10 cellular contexts compared by ENCODE assay signal in genomic region chr2:241541564-241542277, GRCh38. TPM values are rescaled to one million over a fixed set of nuclear protein-coding genes. Genes with fewer than 3 reads are reported as not detected.
A peak's percentile ranks its signal among the peaks of the same experiment; 100 is the strongest.
DNase-seq lines count a peak whose midpoint lies in the region; ATAC-seq and TF ChIP-seq lines count a peak whose summit lies in the region.
"Had no signal": no experiment of that assay in that cellular context is flagged by ENCODE, and none has a peak within 500 bp of the region (broad histone marks: within the 10 kb centered on the region; RNA-seq: fewer than 3 reads in every experiment).

No MANE protein-coding gene starts in this region.

- intact Hi-C loops in Calu3 (cut with micrococcal nuclease; ENCODE audit: unreplicated experiment) (no loop called here), activated B cell treated with CpG ODN at 0.5 μM for 24 hours (cut with micrococcal nuclease) (loop anchor here (2.0 kb wide), 1 partner anchor 33 kb away; the partner anchor contains the start of gene STK25)

- TF ChIP-seq CTCF in Calu3 (IDR thresholded peaks at IDR 0.05; ENCODE audit: unreplicated experiment) (no peak), activated B cell treated with CpG ODN at 0.5 μM for 24 hours (IDR thresholded peaks at IDR 0.05) (no peak), hepatocyte (IDR thresholded peaks at IDR 0.05; ENCODE audit: poor library complexity) (no peak), omental fat pad (IDR thresholded peaks at IDR 0.05) (no peak)

- H4K20me1 ChIP-seq in hepatocyte (ENCODE audit: insufficient read depth, poor library complexity, severe bottlenecking) = no peaks in the 10 kb centered on the region

- peak overlapping the region; percentile 56 for H2AFZ ChIP-seq in hepatocyte

- peaks cover 14% of the 10 kb centered on the region for H3K27me3 ChIP-seq in hepatocyte
- peaks cover 21% of the 10 kb centered on the region for H3K27me3 ChIP-seq in rectal smooth muscle tissue (ENCODE audit: control insufficient read depth, insufficient read depth, low read length)

- H3K4me3 ChIP-seq in hepatocyte (no peak overlapping the region), rectal smooth muscle tissue (ENCODE audit: low read length) (peak overlapping the region; percentile 44)

- 24% methylated on average over 48 of the region's 62 CpGs for WGBS in hepatocyte (ENCODE audit: low lambda C conversion rate, missing lambda C conversion rate)

- H3K9me3 ChIP-seq in hepatocyte (ENCODE audit: low read depth) = no peaks in the 10 kb centered on the region

- H3K4me3 Mint-ChIP-seq in Calu3 (ENCODE audit: low read depth, unreplicated experiment) (peak overlapping the region; percentile 63), activated B cell treated with CpG ODN at 0.5 μM for 24 hours (peak overlapping the region; percentile 32)
- H3K4me3 Mint-ChIP-seq: T-helper 1 cell treated with Interleukin-12 subunit alpha and Interleukin-12 subunit beta and Interleukin-4 antibody, amounts not matched to agents 30 μg/mL and 1 μg/mL, for 36 hours had no signal

- no peak overlapping the region for H3K9ac ChIP-seq in rectal smooth muscle tissue (ENCODE audit: low read length)

- H3K27me3 Mint-ChIP-seq in Calu3 (ENCODE audit: unreplicated experiment) = peaks cover 13% of the 10 kb centered on the region
- H3K27me3 Mint-ChIP-seq in activated B cell treated with CpG ODN at 0.5 μM for 24 hours = peaks cover 15% of the 10 kb centered on the region

- H3K79me2 ChIP-seq in hepatocyte = no peaks in the 10 kb centered on the region

- no peak for DNase-seq in Calu3
- no peak for DNase-seq in activated B cell treated with CpG ODN at 0.5 μM for 24 hours
- peak; percentile 10 for DNase-seq in hepatocyte (ENCODE audit: low spot score)
- no peak for DNase-seq in hypothalamus (lab: John Stamatoyannopoulos, UW)
- no peak for DNase-seq in omental fat pad (ENCODE audit: low spot score)
- DNase-seq in mesenteric fat pad (ENCODE audit: low spot score) = no peak

- CTCF ChIA-PET in Calu3 (lab: Charles Lee) = interaction anchor here (0.6 kb wide), 1 partner anchor 18 kb away, joined by 4 read pairs; no protein-coding TSS in a partner anchor
- CTCF ChIA-PET in activated B cell treated with CpG ODN at 0.5 μM for 24 hours (lab: Charles Lee) = no interaction called here

- POLR2A ChIA-PET in activated B cell treated with CpG ODN at 0.5 μM for 24 hours (lab: Charles Lee) = no interaction called here

- no peaks in the 10 kb centered on the region for H3K9me3 Mint-ChIP-seq in Calu3 (ENCODE audit: low read depth, unreplicated experiment)
- H3K9me3 Mint-ChIP-seq in activated B cell treated with CpG ODN at 0.5 μM for 24 hours = no peaks in the 10 kb centered on the region
- H3K9me3 Mint-ChIP-seq: CD8-positive, alpha-beta memory T cell; T-helper 1 cell treated with Interleukin-12 subunit alpha and Interleukin-12 subunit beta and Interleukin-4 antibody, amounts not matched to agents 30 μg/mL and 1 μg/mL, for 36 hours had no signal

- H3K4me1 Mint-ChIP-seq in Calu3 (ENCODE audit: low read depth, unreplicated experiment) (no peaks in the 10 kb centered on the region), activated B cell treated with CpG ODN at 0.5 μM for 24 hours (peaks cover 4% of the 10 kb centered on the region)

- no peaks in the 10 kb centered on the region for H3K36me3 Mint-ChIP-seq in Calu3 (ENCODE audit: insufficient read depth, unreplicated experiment)
- H3K36me3 Mint-ChIP-seq in activated B cell treated with CpG ODN at 0.5 μM for 24 hours (ENCODE audit: low read depth) = no peaks in the 10 kb centered on the region

- peaks cover 17% of the 10 kb centered on the region for H3K4me1 ChIP-seq in hepatocyte (ENCODE audit: insufficient read depth)
- no peaks in the 10 kb centered on the region for H3K4me1 ChIP-seq in rectal smooth muscle tissue (ENCODE audit: control insufficient read depth, insufficient read depth, low read length)

- H3K27ac ChIP-seq in hepatocyte (no peak overlapping the region), rectal smooth muscle tissue (ENCODE audit: low read depth, low read length) (no peak overlapping the region)

- no peaks in the 10 kb centered on the region for H3K9me2 ChIP-seq in hepatocyte (replicated peaks; ENCODE audit: insufficient read depth)

- BruUV-seq in Calu3 (replicated peaks; lab: Mats Ljungman, UMichigan) = no TSS peak

- no peaks in the 10 kb centered on the region for H3K36me3 ChIP-seq in hepatocyte (replicated peaks; ENCODE audit: insufficient read depth, low read depth)
- H3K36me3 ChIP-seq in rectal smooth muscle tissue (ENCODE audit: control insufficient read depth, insufficient read depth, low read length) = no peaks in the 10 kb centered on the region

- peak overlapping the region; percentile 74 for H3K4me2 ChIP-seq in hepatocyte

- no peak overlapping the region for H3K27ac Mint-ChIP-seq in Calu3 (ENCODE audit: unreplicated experiment)
- H3K27ac Mint-ChIP-seq in activated B cell treated with CpG ODN at 0.5 μM for 24 hours = no peak overlapping the region
- H3K27ac Mint-ChIP-seq: CD8-positive, alpha-beta memory T cell; T-helper 1 cell treated with Interleukin-12 subunit alpha and Interleukin-12 subunit beta and Interleukin-4 antibody, amounts not matched to agents 30 μg/mL and 1 μg/mL, for 36 hours had no signal

- no peak for ATAC-seq in activated B cell treated with CpG ODN at 0.5 μM for 24 hours (ENCODE audit: low read depth)
- no peak for ATAC-seq in GM21723 (IDR thresholded peaks at IDR 0.05; ENCODE audit: unreplicated experiment)
- ATAC-seq in omental fat pad (ENCODE audit: low FRiP score) = no peak

RNA-seq across cellular contexts. Expression of gene BOK, which starts 16.8 kb away (rescaled TPM):
- total RNA-seq in Calu3 (2022) = 30.1 and 35.0 TPM in 2 replicates
- total RNA-seq in activated B cell treated with CpG ODN at 0.5 μM for 24 hours = 0.10 TPM in 1 of 2 replicates, not detected in the other
- 24.2 and 25.4 TPM in 2 replicates for total RNA-seq in hepatocyte
- polyA plus RNA-seq in hepatocyte = 26.5 and 39.7 TPM in 2 replicates
- 100 to 1,000 TPM in 1 of 4 donors, 10 to 100 TPM in 3; 79.6 to 179 (median 88.2) TPM for total RNA-seq in omental fat pad
- 115 TPM for total RNA-seq in mesenteric fat pad
- total RNA-seq: CD8-positive, alpha-beta memory T cell had no signal
- polyA plus RNA-seq: CD8-positive, alpha-beta memory T cell had no signal

RNA-seq across cellular contexts. Expression of gene STK25, which starts 33.3 kb away (rescaled TPM):
- 149 and 159 TPM in 2 replicates for total RNA-seq in Calu3 (2022)
- total RNA-seq in activated B cell treated with CpG ODN at 0.5 μM for 24 hours = 123 and 151 TPM in 2 replicates
- total RNA-seq in hepatocyte = 177 and 183 TPM in 2 replicates
- 192 and 199 TPM in 2 replicates for polyA plus RNA-seq in hepatocyte
- 100 to 1,000 TPM; 103 to 175 (median 126) TPM for total RNA-seq in omental fat pad
- total RNA-seq in mesenteric fat pad = 95.5 TPM

Comparison
In these comparisons a context has a peak if more than half of its experiments do, and no peak if none do; other contexts are left out.
1. RNA of gene BOK, which starts 16.8 kb away (total RNA-seq): 115 TPM in mesenteric fat pad (single experiment), 79.6 to 179 TPM in omental fat pad, 30.1 to 35.0 TPM in Calu3 and 24.2 to 25.4 TPM in hepatocyte; 0.10 TPM in activated B cell treated with CpG ODN at 0.5 μM for 24 hours; every median in the first group is over 10 times any median in the second.